24 cellular contexts compared by ENCODE assay signal in the genomic region with DNA sequence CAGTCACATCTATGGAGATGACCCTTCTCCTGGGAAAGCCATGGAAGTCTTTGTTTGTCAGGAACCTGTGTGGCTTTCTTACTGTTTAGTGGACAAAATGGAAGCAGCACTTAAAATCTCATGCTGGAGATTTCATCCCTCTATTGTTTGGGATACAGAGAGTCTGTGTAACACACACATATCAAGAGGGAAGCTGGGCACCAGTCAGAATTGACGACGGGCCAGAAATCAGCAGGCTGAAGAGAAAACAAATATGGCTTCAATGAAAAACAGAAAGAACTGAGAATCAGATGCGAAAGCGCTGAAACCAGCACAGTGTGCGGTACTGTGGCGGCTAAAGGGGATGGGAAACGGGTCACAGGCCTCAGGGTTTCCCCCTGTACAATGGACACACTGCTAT.
A peak's percentile ranks its signal among the peaks of the same experiment; 100 is the strongest.
DNase-seq lines count a peak whose midpoint lies in the region; ATAC-seq, FAIRE-seq and TF ChIP-seq lines count a peak whose summit lies in the region.
"Had no signal": no experiment of that assay in that cellular context is flagged by ENCODE, and none has a peak within 500 bp of the region (broad histone marks: within the 10 kb centered on the region; RNA-seq: fewer than 3 reads in every experiment).

No MANE protein-coding gene starts in this region.

- TF ChIP-seq EP300 in HepG2 (IDR thresholded peaks at IDR 0.05; ENCODE audit: low read depth in 2 of 2, low read length in 2 of 2) (no peak), HepG2 (CRISPR knock-in tag; IDR thresholded peaks at IDR 0.05; ENCODE audit: borderline replicate concordance) (no peak)

- no peak for FAIRE-seq in HepG2 (lab: Jason Lieb, UNC)

- H3K4me1 ChIP-seq in HepG2 (ENCODE audit: insufficient read depth, low read length): no peaks in the 10 kb centered on the region
- H3K4me1 ChIP-seq: vagina had no signal

- CTCF ChIA-PET in HEK293T (lab: Yijun Ruan, JAX): no interaction called here
- CTCF ChIA-PET in HepG2 (lab: Yijun Ruan, JAX; ENCODE audit: low intra/inter-chr PET ratio, low total read pairs): no interaction called here

- no peak for TF ChIP-seq POLR2A in HepG2 (IDR thresholded peaks at IDR 0.05; ENCODE audit: insufficient read depth in 1 of 2, low read depth in 2 of 2, low read length in 2 of 2)

- DNase-seq in NCI-H1092 (lab: John Stamatoyannopoulos, UW): peak; percentile 51
- DNase-seq in cerebellar cortex (ENCODE audit: low spot score): peak; percentile 82
- peak; percentile 23 for DNase-seq in midbrain (lab: John Stamatoyannopoulos, UW)
- DNase-seq in substantia nigra (lab: John Stamatoyannopoulos, UW): peak in 9 of 49 donors; percentile 2 to 29 (median 14)
- no peak for DNase-seq in HEK293T (ENCODE audit: extremely low spot score)
- no peak for DNase-seq in HepG2 (ENCODE audit: low spot score)
- DNase-seq: activated CD4-positive, alpha-beta T cell treated with anti-CD3 and anti-CD28 coated beads, Interleukin-2, amount 10 ng/mL, durations not matched to agents 24 days and 14 days; activated naive CD4-positive, alpha-beta T cell treated with anti-CD3 and anti-CD28 coated beads, Interleukin-2, amount 10 ng/mL, durations not matched to agents 7 days and 5 days; dermis blood vessel endothelial cell; KBM-7; MM.1S; NCI-H146; NCI-H524 treated with DMSO at 0.1 percent for 48 hours; SK-N-SH; T-helper 2 cell had no signal

- ATAC-seq in GM21381 (IDR thresholded peaks at IDR 0.05; ENCODE audit: unreplicated experiment) (no peak), HG02798 (IDR thresholded peaks at IDR 0.05; ENCODE audit: poor library complexity, unreplicated experiment) (no peak), HepG2 (no peak)
- ATAC-seq: stimulated activated effector memory CD8-positive, alpha-beta T cell treated with anti-CD3 and anti-CD28 coated beads, Interleukin-12 subunit alpha, Interleukin-12 subunit beta, amount 100 ng/mL, for 72 hours had no signal

- no peak for TF ChIP-seq CTCF in HepG2 (CRISPR knock-in tag; IDR thresholded peaks at IDR 0.05)

- no peaks in the 10 kb centered on the region for H3K9me3 ChIP-seq in HepG2 (ENCODE audit: low read length)
- H3K9me3 ChIP-seq: neutrophil, SK-N-SH, thoracic aorta, vagina had no signal

- H2AFZ ChIP-seq in HepG2 (ENCODE audit: low read length): no peak overlapping the region

- H4K20me1 ChIP-seq in HepG2 (ENCODE audit: insufficient read depth, low read length): no peaks in the 10 kb centered on the region

- in situ Hi-C loops in HepG2 (cut with HindIII; ENCODE audit: extremely low pct_ligation_motif_present, low pct_unique_long_range_greater_than_20kb): no loop called here

- TF ChIP-seq RAD21 in HepG2 (CRISPR knock-in tag; IDR thresholded peaks at IDR 0.05): no peak

- no TSS peak for BruUV-seq in HepG2 (replicated peaks; lab: Mats Ljungman, UMichigan)

- no peak overlapping the region for H3K9ac ChIP-seq in HepG2 (ENCODE audit: insufficient read depth, low read depth, low read length)
- H3K9ac ChIP-seq: SK-N-SH had no signal

- intact Hi-C loops in HepG2 (cut with micrococcal nuclease; ENCODE audit: unreplicated experiment): no loop called here

- POLR2A ChIA-PET in HEK293T (lab: Yijun Ruan, JAX): no interaction called here
- POLR2A ChIA-PET in HepG2 (lab: Yijun Ruan, JAX): no interaction called here

- H3K4me2 ChIP-seq in HepG2 (ENCODE audit: low read depth, low read length): no peak overlapping the region
- H3K4me2 ChIP-seq: SK-N-SH had no signal

- no peaks in the 10 kb centered on the region for H3K79me2 ChIP-seq in HepG2 (ENCODE audit: insufficient read depth, low read length)

- H3K27me3 ChIP-seq in HepG2 (ENCODE audit: control insufficient read depth in 1 of 2, insufficient read depth in 2 of 2, low read length in 2 of 2): peaks cover 2 to 23% of the 10 kb centered on the region in 2 experiments; a peak in 4 of 5 replicates
- H3K27me3 ChIP-seq: cardiac muscle cell, neutrophil, vagina had no signal

- H3K36me3 ChIP-seq in HepG2 (replicated peaks in 1 of 2; ENCODE audit: control insufficient read depth in 1 of 2, insufficient read depth in 2 of 2, low read length in 2 of 2): no peaks in the 10 kb centered on the region
- H3K36me3 ChIP-seq: cardiac muscle cell, neutrophil, thoracic aorta, vagina had no signal

- H3K4me3 ChIP-seq in HepG2 (replicated peaks in 1 of 3; ENCODE audit: insufficient read depth in 1 of 3, low read depth in 2 of 3, low read length in 3 of 3): no peak overlapping the region
- H3K4me3 ChIP-seq: cardiac muscle cell, lung, thoracic aorta, vagina had no signal

- H3K27ac ChIP-seq in substantia nigra (ENCODE audit: low read depth, low read length, poor library complexity, severe bottlenecking): peak overlapping the region; percentile 30
- no peak overlapping the region for H3K27ac ChIP-seq in HepG2 (ENCODE audit: extremely low read length, insufficient read depth, low read length)
- H3K27ac ChIP-seq: C4-2B, cardiac muscle cell, neutrophil, vagina had no signal

- WGBS in HepG2 (ENCODE audit: low lambda C conversion rate): 31% methylated on average over 7 of the region's 7 CpGs

TF ChIP-seq in HEK293T, 16 proteins besides CTCF, POLR2A, EP300 and RAD21:
- TF ChIP-seq FOXA1 (IDR thresholded peaks at IDR 0.05): no peak
- no peak for TF ChIP-seq TARDBP (IDR thresholded peaks at IDR 0.05)
- TF ChIP-seq FOXM1 (IDR thresholded peaks at IDR 0.05; ENCODE audit: borderline replicate concordance): no peak
- TF ChIP-seq SP1 (IDR thresholded peaks at IDR 0.05): no peak
- no peak for TF ChIP-seq HDGF (IDR thresholded peaks at IDR 0.05; ENCODE audit: borderline replicate concordance)
- no peak for TF ChIP-seq FOXK2 (IDR thresholded peaks at IDR 0.05)
- TF ChIP-seq SUZ12 (IDR thresholded peaks at IDR 0.05): no peak
- no peak for TF ChIP-seq ARNT (IDR thresholded peaks at IDR 0.05)
- TF ChIP-seq CTBP1 (IDR thresholded peaks at IDR 0.05; ENCODE audit: borderline replicate concordance): no peak
- no peak for TF ChIP-seq BHLHE40 (IDR thresholded peaks at IDR 0.05; ENCODE audit: borderline replicate concordance)
- no peak for TF ChIP-seq ELF4 (IDR thresholded peaks at IDR 0.05)
- TF ChIP-seq ZNF384 (IDR thresholded peaks at IDR 0.05): no peak
- TF ChIP-seq NFRKB (IDR thresholded peaks at IDR 0.05): no peak
- no peak for TF ChIP-seq LEF1 (IDR thresholded peaks at IDR 0.05; ENCODE audit: borderline replicate concordance)

TF ChIP-seq in HepG2, 621 proteins besides CTCF, POLR2A, EP300 and RAD21:
- no peak for TF ChIP-seq THYN1 (CRISPR knock-in tag; IDR thresholded peaks at IDR 0.05; ENCODE audit: borderline replicate concordance, low read depth)
- TF ChIP-seq, protein P1, sequence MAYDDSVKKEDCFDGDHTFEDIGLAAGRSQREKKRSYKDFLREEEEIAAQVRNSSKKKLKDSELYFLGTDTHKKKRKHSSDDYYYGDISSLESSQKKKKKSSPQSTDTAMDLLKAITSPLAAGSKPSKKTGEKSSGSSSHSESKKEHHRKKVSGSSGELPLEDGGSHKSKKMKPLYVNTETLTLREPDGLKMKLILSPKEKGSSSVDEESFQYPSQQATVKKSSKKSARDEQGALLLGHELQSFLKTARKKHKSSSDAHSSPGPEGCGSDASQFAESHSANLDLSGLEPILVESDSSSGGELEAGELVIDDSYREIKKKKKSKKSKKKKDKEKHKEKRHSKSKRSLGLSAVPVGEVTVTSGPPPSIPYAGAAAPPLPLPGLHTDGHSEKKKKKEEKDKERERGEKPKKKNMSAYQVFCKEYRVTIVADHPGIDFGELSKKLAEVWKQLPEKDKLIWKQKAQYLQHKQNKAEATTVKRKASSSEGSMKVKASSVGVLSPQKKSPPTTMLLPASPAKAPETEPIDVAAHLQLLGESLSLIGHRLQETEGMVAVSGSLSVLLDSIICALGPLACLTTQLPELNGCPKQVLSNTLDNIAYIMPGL (CRISPR knock-in tag; IDR thresholded peaks at IDR 0.05; ENCODE audit: borderline replicate concordance in 1 of 2, low read depth in 1 of 2): no peak
- no peak for TF ChIP-seq ZBTB1 (CRISPR knock-in tag; IDR thresholded peaks at IDR 0.05; ENCODE audit: borderline replicate concordance)
- TF ChIP-seq ZNF83 (CRISPR knock-in tag; IDR thresholded peaks at IDR 0.05; ENCODE audit: borderline replicate concordance): no peak
- TF ChIP-seq RNF2 (conservative IDR thresholded peaks at IDR 0.05; ENCODE audit: low read depth): no peak
- no peak for TF ChIP-seq ZSCAN20 (CRISPR knock-in tag; IDR thresholded peaks at IDR 0.05; ENCODE audit: borderline replicate concordance)
- TF ChIP-seq SRSF9 (IDR thresholded peaks at IDR 0.05; ENCODE audit: borderline replicate concordance, insufficient read depth, low read depth, low read length, poor library complexity, severe bottlenecking): no peak
- TF ChIP-seq, protein P2, sequence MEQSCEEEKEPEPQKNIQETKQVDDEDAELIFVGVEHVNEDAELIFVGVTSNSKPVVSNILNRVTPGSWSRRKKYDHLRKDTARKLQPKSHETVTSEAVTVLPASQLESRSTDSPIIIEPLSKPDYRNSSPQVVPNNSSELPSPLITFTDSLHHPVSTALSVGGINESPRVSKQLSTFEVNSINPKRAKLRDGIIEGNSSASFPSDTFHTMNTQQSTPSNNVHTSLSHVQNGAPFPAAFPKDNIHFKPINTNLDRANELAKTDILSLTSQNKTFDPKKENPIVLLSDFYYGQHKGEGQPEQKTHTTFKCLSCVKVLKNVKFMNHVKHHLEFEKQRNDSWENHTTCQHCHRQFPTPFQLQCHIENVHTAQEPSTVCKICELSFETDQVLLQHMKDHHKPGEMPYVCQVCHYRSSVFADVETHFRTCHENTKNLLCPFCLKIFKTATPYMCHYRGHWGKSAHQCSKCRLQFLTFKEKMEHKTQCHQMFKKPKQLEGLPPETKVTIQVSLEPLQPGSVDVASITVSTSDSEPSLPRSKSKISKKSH (CRISPR knock-in tag; IDR thresholded peaks at IDR 0.05; ENCODE audit: borderline replicate concordance): no peak
- TF ChIP-seq KAT2B (IDR thresholded peaks at IDR 0.05; ENCODE audit: borderline replicate concordance, low read depth, low read length): no peak
- TF ChIP-seq ZNF879 (CRISPR knock-in tag; IDR thresholded peaks at IDR 0.05): no peak
- no peak for TF ChIP-seq ZNF788 (CRISPR knock-in tag; IDR thresholded peaks at IDR 0.05; ENCODE audit: borderline replicate concordance)

Comparison
In these comparisons a context has a peak if more than half of its experiments do, and no peak if none do; other contexts are left out.
1. DNase-seq: peak in NCI-H1092 (single experiment), cerebellar cortex (single experiment) and midbrain (single experiment); none in HEK293T (single experiment) and HepG2 (single experiment).